In genomic region chr1:54800899-54801759, GRCh38 we compare ENCODE assay signal across 9 cellular contexts. TPM values are rescaled to one million over a fixed set of nuclear protein-coding genes. Genes with fewer than 3 reads are reported as not detected.
DNase-seq lines count a peak whose midpoint lies in the region; ATAC-seq and TF ChIP-seq lines count a peak whose summit lies in the region.
"Had no signal": no experiment of that assay in that cellular context is flagged by ENCODE, and none has a peak within 500 bp of the region (broad histone marks: within the 10 kb centered on the region; RNA-seq: fewer than 3 reads in every experiment).

TTC22 (minus strand) TSS chr1:54801323; CDS start chr1:54801163, 160 bp downstream.

- 7% methylated on average over 32 of the region's 58 CpGs for WGBS in prostate gland

- ATAC-seq in HG02571 (IDR thresholded peaks at IDR 0.05; ENCODE audit: unreplicated experiment) = peak; percentile 87

- H3K9me3 ChIP-seq in prostate gland (no peaks in the 10 kb centered on the region), vagina (no peaks in the 10 kb centered on the region)

- H3K4me3 ChIP-seq in GM12875 (ENCODE audit: low read depth, low read length) = peak within 1 kb of the TSS; percentile 58
- H3K4me3 ChIP-seq in fibroblast of the aortic adventitia (ENCODE audit: low read depth, low read length) = peak within 1 kb of the TSS; percentile 9
- peak within 1 kb of the TSS; percentile 33 to 53 for H3K4me3 ChIP-seq in prostate gland
- peak within 1 kb of the TSS; percentile 48 to 51 for H3K4me3 ChIP-seq in vagina

- peak within 1 kb of the TSS; percentile 71 to 75 for H3K27ac ChIP-seq in prostate gland
- peak within 1 kb of the TSS; percentile 55 for H3K27ac ChIP-seq in vagina

- TF ChIP-seq POLR2A in prostate gland (IDR thresholded peaks at IDR 0.05) (peak; percentile 55), vagina (IDR thresholded peaks at IDR 0.05) (no peak)

- DNase-seq in NCI-H2029 treated with DMSO at 0.1 percent for 48 hours (lab: John Stamatoyannopoulos, UW) (peak; percentile 37), activated T-cell treated with anti-CD3 and anti-CD28 coated beads for 48 hours (ENCODE audit: low read depth) (peak; percentile 61), fibroblast of the aortic adventitia (ENCODE audit: low read depth) (no peak), prostate gland (ENCODE audit: low spot score) (peak; percentile 75), vagina (ENCODE audit: extremely low spot score in 2 of 2) (no peak), posterior cingulate gyrus (no peak)

- no peaks in the 10 kb centered on the region for H3K36me3 ChIP-seq in prostate gland
- no peaks in the 10 kb centered on the region for H3K36me3 ChIP-seq in vagina

- H3K4me1 ChIP-seq in prostate gland (replicated peaks) = no peaks in the 10 kb centered on the region
- H3K4me1 ChIP-seq in vagina = peaks cover 38% of the 10 kb centered on the region

- H3K27me3 ChIP-seq in prostate gland (replicated peaks; ENCODE audit: insufficient read depth) (no peaks in the 10 kb centered on the region), vagina (no peaks in the 10 kb centered on the region)

- TF ChIP-seq CTCF in GM12875 (IDR thresholded peaks at IDR 0.05; ENCODE audit: borderline replicate concordance, insufficient read depth, low read depth, low read length) (peak; percentile 87), fibroblast of the aortic adventitia (IDR thresholded peaks at IDR 0.05; ENCODE audit: insufficient read depth, low read length) (peak; percentile 32), prostate gland (IDR thresholded peaks at IDR 0.05) (peak in 3 of 4 experiments; percentile 32 to 73 (median 52)), vagina (IDR thresholded peaks at IDR 0.05) (peak in 2 of 3 experiments; percentile 21 to 39)

- intact Hi-C loops in prostate gland (cut with DNase I) (no loop called here), vagina (cut with DNase I) (loop anchor here (10.0 kb wide), 1 partner anchor 726 kb away; no protein-coding TSS in a partner anchor), posterior cingulate gyrus (cut with DNase I) (no loop called here)

RNA-seq across cellular contexts. Expression of gene TTC22, which starts in this region (rescaled TPM):
- under 0.01 TPM in 1 of 2 replicates, not detected in the other for total RNA-seq in fibroblast of the aortic adventitia (ENCODE audit: low replicate concordance)
- 10 to 100 TPM; 18.0 to 30.4 TPM for total RNA-seq in prostate gland
- 43.5 TPM for total RNA-seq in vagina
- total RNA-seq: dermis microvascular lymphatic vessel endothelial cell had no signal

Comparison
In these comparisons a context has a peak if more than half of its experiments do, and no peak if none do; other contexts are left out.
1. RNA of gene TTC22 (total RNA-seq): 43.5 TPM in vagina (single experiment) and 18.0 to 30.4 TPM in prostate gland; under 0.01 TPM in fibroblast of the aortic adventitia; every median in the first group is over 10 times any median in the second.
2. CTCF ChIP-seq: peak in every context shown above with its lines; median percentile 87 in GM12875; 52 in prostate gland; 32 in fibroblast of the aortic adventitia; 30 in vagina.
3. DNase-seq: peak in NCI-H2029 treated with DMSO at 0.1 percent for 48 hours (single experiment), activated T-cell treated with anti-CD3 and anti-CD28 coated beads for 48 hours (single experiment) and prostate gland (single experiment); none in fibroblast of the aortic adventitia (single experiment), vagina (0 of 2) and posterior cingulate gyrus (0 of 10).
4. Peak in every context shown above with its lines, with median percentiles within 50 percentile points of each other: H3K4me3 ChIP-seq.